In the genomic region with DNA sequence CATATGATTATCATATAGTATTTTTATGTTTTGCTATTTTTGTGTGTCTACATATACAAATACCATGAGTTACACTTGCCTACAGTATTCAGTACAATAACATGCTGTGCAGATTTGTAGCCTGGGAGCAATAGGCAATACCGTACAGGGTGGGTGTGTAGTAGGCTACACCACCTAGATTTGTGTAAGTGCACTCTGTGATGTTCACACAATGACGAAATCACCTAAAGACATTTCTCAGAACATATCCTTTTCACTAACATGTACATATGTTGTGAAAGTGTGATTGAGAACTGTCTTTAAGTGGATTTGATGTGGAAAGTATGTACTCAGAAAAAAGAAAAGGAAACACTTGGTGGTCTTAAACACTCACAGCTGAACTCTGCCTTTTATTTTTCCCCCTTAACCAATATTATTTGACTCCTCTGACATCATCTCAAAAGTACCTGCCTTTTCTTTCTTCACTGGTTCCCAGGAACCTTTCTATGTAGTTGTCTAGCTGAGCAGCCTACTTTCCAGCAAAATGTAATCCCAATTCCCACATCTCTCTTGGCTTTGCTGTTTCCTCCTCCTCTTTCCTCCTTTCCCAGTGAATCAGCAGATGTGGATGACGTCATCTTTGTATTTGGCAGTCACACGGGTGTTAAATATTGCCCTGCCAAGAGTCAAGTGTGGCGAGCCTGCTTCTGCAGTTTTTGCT, we compare ENCODE assay signal across 8 cellular contexts. TPM values are rescaled to one million over a fixed set of nuclear protein-coding genes. Genes with fewer than 3 reads are reported as not detected.
DNase-seq lines count a peak whose midpoint lies in the region; ATAC-seq, FAIRE-seq and TF ChIP-seq lines count a peak whose summit lies in the region.

No MANE protein-coding gene starts in this region.

- H3K9me3 Mint-ChIP-seq in astrocyte (ENCODE audit: unreplicated experiment): no peaks in the 10 kb centered on the region

- peak; percentile 81 for FAIRE-seq in astrocyte (lab: Jason Lieb, UNC)

- H3K9ac ChIP-seq in astrocyte (ENCODE audit: low read length): peak overlapping the region; percentile 56

- H3K36me3 ChIP-seq in MG63 (no peaks in the 10 kb centered on the region), astrocyte (ENCODE audit: insufficient read depth, low read length) (no peaks in the 10 kb centered on the region), thoracic aorta (no peaks in the 10 kb centered on the region)

- peaks cover 21% of the 10 kb centered on the region for H3K4me1 Mint-ChIP-seq in astrocyte (ENCODE audit: low read depth, unreplicated experiment)

- in situ Hi-C loops in ACHN (cut with HindIII; ENCODE audit: low pct_ligation_motif_present, low pct_unique_long_range_greater_than_20kb, low sequenced_read_pairs): no loop called here

- no peaks in the 10 kb centered on the region for H4K20me1 ChIP-seq in astrocyte (ENCODE audit: insufficient read depth, low read length)

- TF ChIP-seq CTCF in astrocyte (IDR thresholded peaks at IDR 0.05; ENCODE audit: insufficient read depth, low read depth, low read length) (no peak), thoracic aorta (IDR thresholded peaks at IDR 0.05) (no peak)

- H3K4me3 ChIP-seq in MG63 (no peak overlapping the region), astrocyte (ENCODE audit: insufficient read depth, low read depth, low read length) (no peak overlapping the region), thoracic aorta (no peak overlapping the region)

- DNase-seq in ACHN (peak; percentile 92), MG63 (peak; percentile 71), astrocyte (ENCODE audit: low read depth) (peak; percentile 96), iPS-NIHi7 (ENCODE audit: extremely low spot score) (peak; percentile 29), thoracic aorta (ENCODE audit: low spot score) (peak; percentile 32)
- DNase-seq in stimulated activated CD4-positive, alpha-beta T cell treated with anti-CD3 and anti-CD28 coated beads, Interleukin-2, amount 100 ng/mL, for 24 hours: no peak

- H3K27ac Mint-ChIP-seq in astrocyte (ENCODE audit: unreplicated experiment): peak overlapping the region; percentile 97

- H3K27me3 ChIP-seq in MG63 (no peaks in the 10 kb centered on the region), astrocyte (ENCODE audit: insufficient read depth, low read length) (no peaks in the 10 kb centered on the region), thoracic aorta (replicated peaks; ENCODE audit: insufficient read depth) (no peaks in the 10 kb centered on the region)

- H3K9me3 ChIP-seq in MG63 (no peaks in the 10 kb centered on the region), astrocyte (ENCODE audit: insufficient read depth, low read depth, low read length) (no peaks in the 10 kb centered on the region), thoracic aorta (no peaks in the 10 kb centered on the region)

- H3K27ac ChIP-seq in astrocyte (ENCODE audit: low read depth, low read length) (peak overlapping the region; percentile 76), thoracic aorta (peak overlapping the region in 1 of 2 donors; percentile 44)

- H3K27me3 Mint-ChIP-seq in astrocyte (ENCODE audit: low read depth, unreplicated experiment): no peaks in the 10 kb centered on the region

- H3K4me2 ChIP-seq in astrocyte (ENCODE audit: low read length): peak overlapping the region; percentile 62

- ATAC-seq in thoracic aorta (ENCODE audit: insufficient number of reproducible peaks, low FRiP score, low read depth) (peak; percentile 89), HG03025 (IDR thresholded peaks at IDR 0.05; ENCODE audit: low FRiP score, unreplicated experiment) (no peak), HG03159 (IDR thresholded peaks at IDR 0.05; ENCODE audit: unreplicated experiment) (no peak)

- H3K36me3 Mint-ChIP-seq in astrocyte (ENCODE audit: low read depth, unreplicated experiment): no peaks in the 10 kb centered on the region

- H2AFZ ChIP-seq in astrocyte (ENCODE audit: low read depth, low read length): peak overlapping the region; percentile 8

- H3K4me1 ChIP-seq in astrocyte (ENCODE audit: insufficient read depth, low read length): peaks cover 21% of the 10 kb centered on the region
- peaks cover 2 to 11% of the 10 kb centered on the region in 2 donors for H3K4me1 ChIP-seq in thoracic aorta (ENCODE audit: control insufficient read depth in 1 of 2, low read depth in 2 of 2)

- peak overlapping the region; percentile 68 for H3K4me3 Mint-ChIP-seq in astrocyte (ENCODE audit: unreplicated experiment)

- H3K79me2 ChIP-seq in astrocyte (ENCODE audit: insufficient read depth, low read length): peaks cover 10% of the 10 kb centered on the region

RNA-seq across cellular contexts. Expression of a gene that starts 47.7 kb away (rescaled TPM):
- total RNA-seq in MG63 (2014; rRNA removed; shearing (Covaris generic); ENCODE audit: low replicate concordance): 2.1 and 3.3 TPM in 2 replicates
- total RNA-seq in astrocyte (13.4 and 13.7 TPM in 2 replicates), thoracic aorta (1 to 10 TPM in 1 of 2 donors, under 1 TPM in 1; 0.95 to 4.6 TPM)

Comparison
In these comparisons a context has a peak if more than half of its experiments do, and no peak if none do; other contexts are left out.
1. DNase-seq: peak in ACHN (single experiment), MG63 (single experiment), astrocyte (single experiment), iPS-NIHi7 (single experiment) and thoracic aorta (single experiment); none in stimulated activated CD4-positive, alpha-beta T cell treated with anti-CD3 and anti-CD28 coated beads, Interleukin-2, amount 100 ng/mL, for 24 hours (0 of 2).